ENCODE assay signal across 17 cellular contexts in genomic region chr13:112983428-112984196, GRCh38. TPM values are rescaled to one million over a fixed set of nuclear protein-coding genes. Genes with fewer than 3 reads are reported as not detected.
DNase-seq lines count a peak whose midpoint lies in the region; ATAC-seq and TF ChIP-seq lines count a peak whose summit lies in the region.
"Had no signal": no experiment of that assay in that cellular context is flagged by ENCODE, and none has a peak within 500 bp of the region (broad histone marks: within the 10 kb centered on the region; RNA-seq: fewer than 3 reads in every experiment).

No MANE protein-coding gene starts in this region.

- no peaks in the 10 kb centered on the region for H3K9me3 Mint-ChIP-seq in activated CD4-positive, alpha-beta memory T cell treated with anti-CD3 and anti-CD28 coated beads, Interleukin-2, amount 10 ng/mL, durations not matched to agents 7 days and 5 days
- H3K9me3 Mint-ChIP-seq: activated CD8-positive, alpha-beta T cell treated with anti-CD3 and anti-CD28 coated beads for 36 hours; activated naive CD8-positive, alpha-beta T cell treated with anti-CD3 and anti-CD28 coated beads, Interleukin-2, amount 50 U/mL, for 24 hours; CD4-positive, alpha-beta memory T cell; immature natural killer cell had no signal

- DNase-seq in BE2C (peak; percentile 40), NCI-H146 (lab: John Stamatoyannopoulos, UW) (peak; percentile 78), lower lobe of right lung (no peak), DMS153 (lab: John Stamatoyannopoulos, UW) (no peak), suprapubic skin (ENCODE audit: low spot score in 2 of 2) (no peak), germinal center (ENCODE audit: low spot score) (no peak)
- no peak for DNase-seq in activated CD4-positive, alpha-beta memory T cell treated with anti-CD3 and anti-CD28 coated beads, Interleukin-2, amount 10 ng/mL, durations not matched to agents 7 days and 5 days
- DNase-seq: ACHN; activated CD8-positive, alpha-beta T cell treated with anti-CD3 and anti-CD28 coated beads for 36 hours; activated naive CD8-positive, alpha-beta T cell treated with anti-CD3 and anti-CD28 coated beads, Interleukin-2, amount 50 U/mL, for 24 hours; CD4-positive, alpha-beta memory T cell; cerebellar nuclear complex; foreskin keratinocyte; H9; immature natural killer cell; NCI-H446 had no signal

- peak in 1 of 2 donors; percentile 3 for ATAC-seq in lower lobe of right lung
- ATAC-seq: activated CD8-positive, alpha-beta T cell treated with anti-CD3 and anti-CD28 coated beads for 36 hours; activated naive CD8-positive, alpha-beta T cell treated with anti-CD3 and anti-CD28 coated beads, Interleukin-2, amount 50 U/mL, for 24 hours had no signal

- no peak for TF ChIP-seq EP300 in suprapubic skin (IDR thresholded peaks at IDR 0.05)

- H3K36me3 ChIP-seq in BE2C (no peaks in the 10 kb centered on the region), lower lobe of right lung (no peaks in the 10 kb centered on the region), suprapubic skin (no peaks in the 10 kb centered on the region)

- no peak for TF ChIP-seq CTCF in BE2C (IDR thresholded peaks at IDR 0.05; ENCODE audit: low read depth, low read length)
- no peak for TF ChIP-seq CTCF in lower lobe of right lung (IDR thresholded peaks at IDR 0.05)
- no peak for TF ChIP-seq CTCF in suprapubic skin (IDR thresholded peaks at IDR 0.05)

- WGBS in suprapubic skin: 78% methylated on average over 14 of the region's 27 CpGs

- intact Hi-C loops in lower lobe of right lung (cut with DNase I): no loop called here

- H3K4me3 ChIP-seq in BE2C (ENCODE audit: low read depth, low read length) (no peak overlapping the region), lower lobe of right lung (peak overlapping the region; percentile 25), suprapubic skin (no peak overlapping the region)

- CTCF ChIA-PET in activated CD4-positive, alpha-beta memory T cell treated with anti-CD3 and anti-CD28 coated beads, Interleukin-2, amount 10 ng/mL, durations not matched to agents 7 days and 5 days (lab: Charles Lee): no interaction called here

- no peak for TF ChIP-seq POLR2A in suprapubic skin (IDR thresholded peaks at IDR 0.05)

- H3K27me3 Mint-ChIP-seq in activated CD4-positive, alpha-beta memory T cell treated with anti-CD3 and anti-CD28 coated beads, Interleukin-2, amount 10 ng/mL, durations not matched to agents 7 days and 5 days: no peaks in the 10 kb centered on the region
- H3K27me3 Mint-ChIP-seq: activated CD8-positive, alpha-beta T cell treated with anti-CD3 and anti-CD28 coated beads for 36 hours; activated naive CD8-positive, alpha-beta T cell treated with anti-CD3 and anti-CD28 coated beads, Interleukin-2, amount 50 U/mL, for 24 hours; CD4-positive, alpha-beta memory T cell had no signal

- no peaks in the 10 kb centered on the region for H3K36me3 Mint-ChIP-seq in activated CD4-positive, alpha-beta memory T cell treated with anti-CD3 and anti-CD28 coated beads, Interleukin-2, amount 10 ng/mL, durations not matched to agents 7 days and 5 days (ENCODE audit: low read depth)
- H3K36me3 Mint-ChIP-seq: CD4-positive, alpha-beta memory T cell; immature natural killer cell had no signal

- H3K4me1 ChIP-seq in BE2C (no peaks in the 10 kb centered on the region; the same call in 1 of the 2 replicates), lower lobe of right lung (peaks cover 6% of the 10 kb centered on the region), suprapubic skin (peaks cover 16% of the 10 kb centered on the region)

- H3K4me3 Mint-ChIP-seq in activated CD4-positive, alpha-beta memory T cell treated with anti-CD3 and anti-CD28 coated beads, Interleukin-2, amount 10 ng/mL, durations not matched to agents 7 days and 5 days: no peak overlapping the region
- H3K4me3 Mint-ChIP-seq: activated CD8-positive, alpha-beta T cell treated with anti-CD3 and anti-CD28 coated beads for 36 hours; activated naive CD8-positive, alpha-beta T cell treated with anti-CD3 and anti-CD28 coated beads, Interleukin-2, amount 50 U/mL, for 24 hours; CD4-positive, alpha-beta memory T cell; immature natural killer cell had no signal

- H3K27me3 ChIP-seq in BE2C (no peaks in the 10 kb centered on the region), lower lobe of right lung (ENCODE audit: low read depth) (peaks cover 4% of the 10 kb centered on the region), suprapubic skin (peaks cover 7% of the 10 kb centered on the region)

- no peak overlapping the region for H3K27ac Mint-ChIP-seq in activated CD4-positive, alpha-beta memory T cell treated with anti-CD3 and anti-CD28 coated beads, Interleukin-2, amount 10 ng/mL, durations not matched to agents 7 days and 5 days
- H3K27ac Mint-ChIP-seq: activated CD8-positive, alpha-beta T cell treated with anti-CD3 and anti-CD28 coated beads for 36 hours; activated naive CD8-positive, alpha-beta T cell treated with anti-CD3 and anti-CD28 coated beads, Interleukin-2, amount 50 U/mL, for 24 hours; immature natural killer cell had no signal

- H3K27ac ChIP-seq in cingulate gyrus (ENCODE audit: low read depth, low read length) (peak overlapping the region; percentile 29), lower lobe of right lung (peak overlapping the region; percentile 82), suprapubic skin (no peak overlapping the region)
- H3K27ac ChIP-seq: foreskin keratinocyte had no signal

- H3K9me3 ChIP-seq in BE2C (no peaks in the 10 kb centered on the region), lower lobe of right lung (no peaks in the 10 kb centered on the region), suprapubic skin (no peaks in the 10 kb centered on the region)

- no peaks in the 10 kb centered on the region for H3K4me1 Mint-ChIP-seq in activated CD4-positive, alpha-beta memory T cell treated with anti-CD3 and anti-CD28 coated beads, Interleukin-2, amount 10 ng/mL, durations not matched to agents 7 days and 5 days
- H3K4me1 Mint-ChIP-seq: activated naive CD8-positive, alpha-beta T cell treated with anti-CD3 and anti-CD28 coated beads, Interleukin-2, amount 50 U/mL, for 24 hours; immature natural killer cell had no signal

- POLR2A ChIA-PET in activated CD4-positive, alpha-beta memory T cell treated with anti-CD3 and anti-CD28 coated beads, Interleukin-2, amount 10 ng/mL, durations not matched to agents 7 days and 5 days (lab: Charles Lee): no interaction called here

RNA-seq across cellular contexts. Expression of gene MCF2L, which starts 14.6 kb away (rescaled TPM):
- polyA plus RNA-seq in BE2C (2012; ENCODE audit: insufficient read depth, insufficient read length, low read depth): 35.5 TPM
- total RNA-seq in lower lobe of right lung: 42.4 TPM
- under 1 TPM; 0.33 to 0.86 TPM for total RNA-seq in activated CD4-positive, alpha-beta memory T cell treated with anti-CD3 and anti-CD28 coated beads, Interleukin-2, amount 10 ng/mL, durations not matched to agents 7 days and 5 days
- total RNA-seq in suprapubic skin: 100 to 1,000 TPM in 1 of 4 donors, 10 to 100 TPM in 3; 25.4 to 144 (median 50.0) TPM
- total RNA-seq: foreskin keratinocyte had no signal

Comparison
In these comparisons a context has a peak if more than half of its experiments do, and no peak if none do; other contexts are left out.
1. DNase-seq: peak in BE2C (single experiment) and NCI-H146 (single experiment); none in lower lobe of right lung (single experiment), DMS153 (single experiment), activated CD4-positive, alpha-beta memory T cell treated with anti-CD3 and anti-CD28 coated beads, Interleukin-2, amount 10 ng/mL, durations not matched to agents 7 days and 5 days (single experiment), suprapubic skin (0 of 2) and germinal center (single experiment).
2. RNA of gene MCF2L, which starts 14.6 kb away (total RNA-seq): 25.4 to 144 TPM in suprapubic skin and 42.4 TPM in lower lobe of right lung (single experiment); 0.33 to 0.86 TPM in activated CD4-positive, alpha-beta memory T cell treated with anti-CD3 and anti-CD28 coated beads, Interleukin-2, amount 10 ng/mL, durations not matched to agents 7 days and 5 days; every median in the first group is over 10 times any median in the second.